18 cellular contexts compared by ENCODE assay signal in genomic region chr3:17808994-17809393, GRCh38.
DNase-seq lines count a peak whose midpoint lies in the region; ATAC-seq lines count a peak whose summit lies in the region.
"Had no signal": no experiment of that assay in that cellular context is flagged by ENCODE, and none has a peak within 500 bp of the region (broad histone marks: within the 10 kb centered on the region; RNA-seq: fewer than 3 reads in every experiment).

No MANE protein-coding gene starts in this region.

- no peak overlapping the region for H3K27ac Mint-ChIP-seq in activated naive CD4-positive, alpha-beta T cell treated with anti-CD3 and anti-CD28 coated beads, Interleukin-2, amount 10 ng/mL, durations not matched to agents 7 days and 5 days
- H3K27ac Mint-ChIP-seq: activated CD4-positive, alpha-beta memory T cell treated with anti-CD3 and anti-CD28 coated beads, Interleukin-2, amount 10 ng/mL, durations not matched to agents 7 days and 5 days; activated naive CD8-positive, alpha-beta T cell treated with anti-CD3 and anti-CD28 coated beads, Interleukin-2, amount 10 ng/mL, durations not matched to agents 7 days and 5 days; type B pancreatic cell had no signal

- H3K9me3 Mint-ChIP-seq in activated naive CD4-positive, alpha-beta T cell treated with anti-CD3 and anti-CD28 coated beads, Interleukin-2, amount 10 ng/mL, durations not matched to agents 7 days and 5 days: no peaks in the 10 kb centered on the region
- H3K9me3 Mint-ChIP-seq: activated CD4-positive, alpha-beta memory T cell treated with anti-CD3 and anti-CD28 coated beads, Interleukin-2, amount 10 ng/mL, durations not matched to agents 7 days and 5 days had no signal

- DNase-seq in ELR (ENCODE audit: low read depth) (peak; percentile 16), M059J (ENCODE audit: low read depth) (peak; percentile 85), amniotic epithelial cell (ENCODE audit: low read depth) (peak; percentile 59), glomerular visceral epithelial cell (ENCODE audit: extremely low spot score) (peak; percentile 22), NOMO-1 treated with DMSO at 0.1 percent for 48 hours (lab: John Stamatoyannopoulos, UW; ENCODE audit: unreplicated experiment) (no peak), NCI-H187 treated with DMSO at 0.1 percent for 48 hours (lab: John Stamatoyannopoulos, UW) (no peak)
- DNase-seq in activated naive CD4-positive, alpha-beta T cell treated with anti-CD3 and anti-CD28 coated beads, Interleukin-2, amount 10 ng/mL, durations not matched to agents 7 days and 5 days: no peak
- DNase-seq: activated CD4-positive, alpha-beta memory T cell treated with anti-CD3 and anti-CD28 coated beads, Interleukin-2, amount 10 ng/mL, durations not matched to agents 7 days and 5 days; activated naive CD8-positive, alpha-beta T cell treated with anti-CD3 and anti-CD28 coated beads, Interleukin-2, amount 10 ng/mL, durations not matched to agents 7 days and 5 days; activated T-cell treated with anti-CD3 and anti-CD28 coated beads, Interleukin-2, amount 50 U/mL, for 48 hours; GOT3; naive thymus-derived CD8-positive, alpha-beta T cell; NCI-H524 treated with DMSO at 0.1 percent for 48 hours; Peyer's patch; posterior cingulate gyrus; stimulated activated naive CD4-positive, alpha-beta T cell had no signal

- no peaks in the 10 kb centered on the region for H3K27me3 Mint-ChIP-seq in activated naive CD4-positive, alpha-beta T cell treated with anti-CD3 and anti-CD28 coated beads, Interleukin-2, amount 10 ng/mL, durations not matched to agents 7 days and 5 days
- H3K27me3 Mint-ChIP-seq: type B pancreatic cell had no signal

- no peak overlapping the region for H3K4me3 Mint-ChIP-seq in activated naive CD4-positive, alpha-beta T cell treated with anti-CD3 and anti-CD28 coated beads, Interleukin-2, amount 10 ng/mL, durations not matched to agents 7 days and 5 days
- H3K4me3 Mint-ChIP-seq: activated CD4-positive, alpha-beta memory T cell treated with anti-CD3 and anti-CD28 coated beads, Interleukin-2, amount 10 ng/mL, durations not matched to agents 7 days and 5 days; activated naive CD8-positive, alpha-beta T cell treated with anti-CD3 and anti-CD28 coated beads, Interleukin-2, amount 10 ng/mL, durations not matched to agents 7 days and 5 days; naive thymus-derived CD8-positive, alpha-beta T cell; type B pancreatic cell had no signal

- CTCF ChIA-PET in activated naive CD4-positive, alpha-beta T cell treated with anti-CD3 and anti-CD28 coated beads, Interleukin-2, amount 10 ng/mL, durations not matched to agents 7 days and 5 days (lab: Charles Lee): interaction anchor here (0.6 kb wide), 1 partner anchor 42 kb away, joined by 3 read pairs; no protein-coding TSS in a partner anchor

- no peak for ATAC-seq in GM21360 (IDR thresholded peaks at IDR 0.05; ENCODE audit: unreplicated experiment)
- ATAC-seq: naive thymus-derived CD8-positive, alpha-beta T cell had no signal

- H3K4me1 Mint-ChIP-seq in activated naive CD4-positive, alpha-beta T cell treated with anti-CD3 and anti-CD28 coated beads, Interleukin-2, amount 10 ng/mL, durations not matched to agents 7 days and 5 days: peaks cover 8% of the 10 kb centered on the region

- H3K36me3 Mint-ChIP-seq in activated naive CD4-positive, alpha-beta T cell treated with anti-CD3 and anti-CD28 coated beads, Interleukin-2, amount 10 ng/mL, durations not matched to agents 7 days and 5 days: no peaks in the 10 kb centered on the region
- H3K36me3 Mint-ChIP-seq: naive thymus-derived CD8-positive, alpha-beta T cell; type B pancreatic cell had no signal

Comparison
In these comparisons a context has a peak if more than half of its experiments do, and no peak if none do; other contexts are left out.
1. DNase-seq: peak in ELR (single experiment), M059J (single experiment), amniotic epithelial cell (single experiment) and glomerular visceral epithelial cell (single experiment); none in activated naive CD4-positive, alpha-beta T cell treated with anti-CD3 and anti-CD28 coated beads, Interleukin-2, amount 10 ng/mL, durations not matched to agents 7 days and 5 days (single experiment), NOMO-1 treated with DMSO at 0.1 percent for 48 hours (single experiment) and NCI-H187 treated with DMSO at 0.1 percent for 48 hours (single experiment).